In the genomic region with DNA sequence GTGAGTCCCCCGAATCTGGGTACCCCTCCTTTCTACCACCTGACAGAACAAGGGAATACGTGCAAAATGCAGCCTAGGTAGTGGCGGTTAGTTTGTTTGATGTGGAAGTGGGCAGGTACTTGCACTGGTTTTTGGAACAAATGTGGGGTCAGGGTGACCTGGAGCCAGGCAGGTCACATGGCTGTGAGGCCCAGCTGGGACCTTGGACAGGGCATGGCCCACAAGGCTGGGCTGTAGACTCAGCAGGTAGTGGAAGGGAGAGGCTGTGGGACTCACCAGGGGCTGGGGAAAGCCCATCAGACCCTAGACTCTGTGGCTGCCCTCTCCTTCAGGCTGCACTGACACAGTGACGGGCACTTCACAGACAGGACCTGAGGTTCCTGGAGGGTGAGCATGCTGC, we compare ENCODE assay signal across 29 cellular contexts.
"Had no signal": no experiment of that assay in that cellular context is flagged by ENCODE, and none has a peak within 500 bp of the region (broad histone marks: within the 10 kb centered on the region; RNA-seq: fewer than 3 reads in every experiment).

No MANE protein-coding gene starts in this region.

- H3K4me3 Mint-ChIP-seq: activated CD4-positive, alpha-beta memory T cell treated with anti-CD3 and anti-CD28 coated beads, Interleukin-2, amount 10 ng/mL, durations not matched to agents 7 days and 5 days; activated CD4-positive, alpha-beta T cell treated with anti-CD3 and anti-CD28 coated beads for 36 hours; activated CD4-positive, alpha-beta T cell treated with anti-CD3 and anti-CD28 coated beads, Interleukin-2, amount 10 ng/mL, durations not matched to agents 24 days and 14 days; activated naive CD4-positive, alpha-beta T cell treated with anti-CD3 and anti-CD28 coated beads, Interleukin-2, amount 10 ng/mL, durations not matched to agents 7 days and 5 days; activated naive CD8-positive, alpha-beta T cell treated with anti-CD3 and anti-CD28 coated beads, Interleukin-2, amount 10 ng/mL, durations not matched to agents 7 days and 5 days; activated T-cell treated with anti-CD3 and anti-CD28 coated beads, Interleukin-2, amount 50 U/mL, for 24 hours; activated T-cell treated with anti-CD3 and anti-CD28 coated beads, Interleukin-2, amount 50 U/mL, for 72 hours; brain; central memory CD8-positive, alpha-beta T cell; dendritic cell treated with granulocyte-macrophage colony-stimulating factor and Interleukin-4, amounts not matched to agents 40 ng/mL and 50 ng/mL, for 4 days; effector memory CD8-positive, alpha-beta T cell had no signal

- ATAC-seq: activated CD4-positive, alpha-beta T cell treated with anti-CD3 and anti-CD28 coated beads for 36 hours; activated naive CD4-positive, alpha-beta T cell treated with anti-CD3 and anti-CD28 coated beads, Interleukin-2, amount 50 U/mL, for 72 hours; activated T-cell treated with anti-CD3 and anti-CD28 coated beads, Interleukin-2, amount 50 U/mL, for 72 hours; effector memory CD8-positive, alpha-beta T cell had no signal

- H3K27ac ChIP-seq: ascending aorta, coronary artery, dorsolateral prefrontal cortex, epithelial cell of prostate had no signal

- H3K27me3 Mint-ChIP-seq: activated naive CD4-positive, alpha-beta T cell treated with anti-CD3 and anti-CD28 coated beads, Interleukin-2, amount 10 ng/mL, durations not matched to agents 7 days and 5 days; dendritic cell treated with granulocyte-macrophage colony-stimulating factor and Interleukin-4, amounts not matched to agents 40 ng/mL and 50 ng/mL, for 4 days had no signal

- FAIRE-seq: bronchial epithelial cell, endothelial cell of umbilical vein, frontal cortex had no signal

- H3K4me1 Mint-ChIP-seq: activated CD4-positive, alpha-beta T cell treated with anti-CD3 and anti-CD28 coated beads, Interleukin-2, amount 10 ng/mL, durations not matched to agents 24 days and 14 days; activated naive CD4-positive, alpha-beta T cell treated with anti-CD3 and anti-CD28 coated beads, Interleukin-2, amount 10 ng/mL, durations not matched to agents 7 days and 5 days; activated naive CD8-positive, alpha-beta T cell treated with anti-CD3 and anti-CD28 coated beads, Interleukin-2, amount 10 ng/mL, durations not matched to agents 7 days and 5 days; brain; central memory CD8-positive, alpha-beta T cell had no signal

- H3K27ac Mint-ChIP-seq: activated CD4-positive, alpha-beta memory T cell treated with anti-CD3 and anti-CD28 coated beads, Interleukin-2, amount 10 ng/mL, durations not matched to agents 7 days and 5 days; activated CD4-positive, alpha-beta T cell treated with anti-CD3 and anti-CD28 coated beads for 36 hours; activated CD4-positive, alpha-beta T cell treated with anti-CD3 and anti-CD28 coated beads, Interleukin-2, amount 10 ng/mL, durations not matched to agents 24 days and 14 days; activated naive CD4-positive, alpha-beta T cell treated with anti-CD3 and anti-CD28 coated beads, Interleukin-2, amount 10 ng/mL, durations not matched to agents 7 days and 5 days; activated naive CD4-positive, alpha-beta T cell treated with anti-CD3 and anti-CD28 coated beads, Interleukin-2, amount 50 U/mL, for 72 hours; activated naive CD8-positive, alpha-beta T cell treated with anti-CD3 and anti-CD28 coated beads, Interleukin-2, amount 10 ng/mL, durations not matched to agents 7 days and 5 days; activated T-cell treated with anti-CD3 and anti-CD28 coated beads, Interleukin-2, amount 50 U/mL, for 24 hours; activated T-cell treated with anti-CD3 and anti-CD28 coated beads, Interleukin-2, amount 50 U/mL, for 72 hours; brain; dendritic cell treated with granulocyte-macrophage colony-stimulating factor and Interleukin-4, amounts not matched to agents 40 ng/mL and 50 ng/mL, for 4 days; effector memory CD8-positive, alpha-beta T cell had no signal

- H3K36me3 ChIP-seq: ascending aorta had no signal

- H3K36me3 Mint-ChIP-seq: activated naive CD4-positive, alpha-beta T cell treated with anti-CD3 and anti-CD28 coated beads, Interleukin-2, amount 10 ng/mL, durations not matched to agents 7 days and 5 days; activated naive CD4-positive, alpha-beta T cell treated with anti-CD3 and anti-CD28 coated beads, Interleukin-2, amount 50 U/mL, for 72 hours; activated naive CD8-positive, alpha-beta T cell treated with anti-CD3 and anti-CD28 coated beads, Interleukin-2, amount 10 ng/mL, durations not matched to agents 7 days and 5 days; brain had no signal

- H3K4me1 ChIP-seq: ascending aorta had no signal

- DNase-seq: activated CD4-positive, alpha-beta memory T cell treated with anti-CD3 and anti-CD28 coated beads, Interleukin-2, amount 10 ng/mL, durations not matched to agents 7 days and 5 days; activated CD4-positive, alpha-beta T cell treated with anti-CD3 and anti-CD28 coated beads for 36 hours; activated CD4-positive, alpha-beta T cell treated with anti-CD3 and anti-CD28 coated beads, Interleukin-2, amount 10 ng/mL, durations not matched to agents 24 days and 14 days; activated CD4-positive, alpha-beta T cell treated with anti-CD3 and anti-CD28 coated beads, Interleukin-2, amount 50 U/mL, for 4 hours; activated CD4-positive, CD25-positive, alpha-beta regulatory T cell; activated CD4-positive, CD25-positive, alpha-beta regulatory T cell treated with anti-CD3 and anti-CD28 coated beads, Interleukin-2, amount 50 U/mL, for 72 hours; activated CD8-positive, alpha-beta memory T cell treated with anti-CD3 and anti-CD28 coated beads, Interleukin-2, amount 50 U/mL, for 48 hours; activated gamma-delta T cell; activated naive CD4-positive, alpha-beta T cell; activated naive CD4-positive, alpha-beta T cell treated with anti-CD3 and anti-CD28 coated beads, Interleukin-2, amount 10 ng/mL, durations not matched to agents 7 days and 5 days; activated naive CD8-positive, alpha-beta T cell treated with anti-CD3 and anti-CD28 coated beads, Interleukin-2, amount 10 ng/mL, durations not matched to agents 7 days and 5 days; activated T-cell treated with anti-CD3 and anti-CD28 coated beads for 4 hours; activated T-cell treated with anti-CD3 and anti-CD28 coated beads, Interleukin-2, amount 50 U/mL, for 24 hours; activated T-cell treated with anti-CD3 and anti-CD28 coated beads, Interleukin-2, amount 50 U/mL, for 72 hours; dorsolateral prefrontal cortex; effector CD4-positive, alpha-beta T cell; effector memory CD8-positive, alpha-beta T cell; foreskin fibroblast; T-helper 2 cell had no signal

- H3K4me3 ChIP-seq: ascending aorta, coronary artery, dorsolateral prefrontal cortex had no signal

- H3K27me3 ChIP-seq: ascending aorta, dorsolateral prefrontal cortex had no signal

- H3K9me3 ChIP-seq: ascending aorta had no signal
